ENCODE assay signal across 8 cellular contexts in genomic region chr22:32528984-32529982, GRCh38. TPM values are rescaled to one million over a fixed set of nuclear protein-coding genes. Genes with fewer than 3 reads are reported as not detected.
A peak's percentile ranks its signal among the peaks of the same experiment; 100 is the strongest.
DNase-seq lines count a peak whose midpoint lies in the region; ATAC-seq and TF ChIP-seq lines count a peak whose summit lies in the region.

No MANE protein-coding gene starts in this region.

- DNase-seq in NCI-H1436 (lab: John Stamatoyannopoulos, UW) (peak; percentile 25), NCI-H1436 treated with DMSO at 0.1 percent for 48 hours (lab: John Stamatoyannopoulos, UW) (no peak), NCI-H2171 (lab: John Stamatoyannopoulos, UW) (peak; percentile 43), dorsolateral prefrontal cortex (peak; percentile 70 to 93 (median 88)), lower leg skin (ENCODE audit: low spot score in 2 of 2) (peak; percentile 91 to 97)
- DNase-seq in activated CD4-positive, alpha-beta T cell treated with anti-CD3 and anti-CD28 coated beads, Interleukin-2, amount 50 U/mL, for 24 hours (ENCODE audit: low read depth in 1 of 2, low spot score in 1 of 2) = peak; percentile 24 to 60
- DNase-seq in stimulated activated CD4-positive, alpha-beta T cell treated with anti-CD3 and anti-CD28 coated beads, Interleukin-4, amount 100 ng/mL, for 1 hour = peak; percentile 56

- 35 to 39% methylated on average over 29 of the region's 29 CpGs for WGBS in lower leg skin, 2 donors

- no peak for TF ChIP-seq POLR2A in lower leg skin (IDR thresholded peaks at IDR 0.05)

- peak overlapping the region; percentile 42 to 98 (median 90) for H3K27ac ChIP-seq in dorsolateral prefrontal cortex

- TF ChIP-seq CTCF in dorsolateral prefrontal cortex (IDR thresholded peaks at IDR 0.05 in 54 of 56, conservative IDR thresholded peaks at IDR 0.05 in 2 of 56; ENCODE audit: low read depth in 1 of 56, partially characterized antibody in 56 of 56) (peak; percentile 86 to 98 (median 95)), lower leg skin (IDR thresholded peaks at IDR 0.05) (peak in 1 of 3 donors; percentile 82)

- H3K27me3 ChIP-seq in dorsolateral prefrontal cortex = no peaks in the 10 kb centered on the region

- ATAC-seq in HG02610 (IDR thresholded peaks at IDR 0.05; ENCODE audit: unreplicated experiment) = no peak

- intact Hi-C loops in dorsolateral prefrontal cortex (cut with DNase I) (loop anchor here (1.0 to 10.0 kb wide), 7 partner anchors 54 to 470 kb away; partner anchors contain the start of genes FBXO7 (in 2 of the 2) and RTCB (in 1 of the 2)), lower leg skin (cut with DNase I; ENCODE audit: low total_unique reads) (loop anchor here (5.0 kb wide), 1 partner anchor 473 kb away; no protein-coding TSS in a partner anchor)

- H3K4me3 ChIP-seq in dorsolateral prefrontal cortex (peak overlapping the region in 57 of 59 donors; percentile 4 to 65 (median 40)), lower leg skin (ENCODE audit: low read depth, poor library complexity, severe bottlenecking) (no peak overlapping the region)

RNA-seq across cellular contexts. Expression of gene FBXO7, which starts 54.7 kb away (rescaled TPM):
- 100 to 1,000 TPM in 35 of 120 experiments, 10 to 100 TPM in 85; 54.1 to 217 (median 85.7) TPM for total RNA-seq in dorsolateral prefrontal cortex
- 10 to 100 TPM; 61.6 to 89.4 (median 80.6) TPM for total RNA-seq in lower leg skin
